ENCODE assay signal across 14 cellular contexts in the genomic region with DNA sequence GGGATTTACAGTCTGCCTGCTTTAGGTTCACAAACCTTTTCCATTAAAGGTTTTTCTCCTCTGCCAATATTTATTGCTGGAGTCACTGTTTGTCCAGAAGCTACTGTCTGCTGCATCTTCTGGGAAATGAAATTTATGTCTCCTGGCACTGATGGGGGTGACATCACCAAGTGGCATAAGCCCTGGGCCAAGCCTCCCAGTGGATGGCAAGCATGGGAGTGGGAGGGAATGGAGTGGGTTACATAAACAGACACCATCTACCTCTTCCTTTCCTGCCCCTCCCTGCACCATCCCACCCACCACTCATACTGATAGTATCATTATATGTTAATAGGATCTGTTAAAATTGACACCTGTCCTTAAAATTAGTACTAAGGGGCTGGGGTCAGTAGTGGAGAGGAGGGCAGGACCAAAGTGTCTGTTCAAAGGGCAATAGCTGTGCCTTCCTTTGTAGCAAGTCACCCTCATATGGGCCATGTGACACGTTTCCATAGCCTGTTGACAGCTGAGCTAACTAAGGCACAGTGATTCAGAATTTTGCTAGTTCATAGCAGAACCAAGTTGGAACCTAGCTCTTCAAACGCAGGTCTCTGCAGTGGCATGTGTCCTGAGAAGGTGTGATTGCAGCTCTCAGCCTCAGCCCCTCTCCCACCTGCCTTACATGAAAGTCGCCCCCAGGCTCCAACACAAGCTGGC.
"Had no signal": no experiment of that assay in that cellular context is flagged by ENCODE, and none has a peak within 500 bp of the region (broad histone marks: within the 10 kb centered on the region; RNA-seq: fewer than 3 reads in every experiment).

No MANE protein-coding gene starts in this region.

- H3K27ac ChIP-seq: brain microvascular endothelial cell, ovary, thyroid gland, vagina had no signal

- ATAC-seq: left colon; naive thymus-derived CD4-positive, alpha-beta T cell; stimulated activated naive B cell treated with anti-CD40 and anti-IgM and Interleukin-4, amounts not matched to agents 10 μg/mL and 1 μg/mL and 100 μg/mL, for 72 hours had no signal

- H3K27ac Mint-ChIP-seq: activated T-helper 1 cell treated with anti-CD3 and anti-CD28 coated beads, Interleukin-12 subunit alpha, Interleukin-12 subunit beta, Interleukin-2, Interleukin-4 antibody, amounts not matched to agents 30 ng/mL and 10 ng/mL and 1 ng/mL, durations not matched to agents 14 hours and 24 hours and 36 hours; dendritic cell treated with granulocyte-macrophage colony-stimulating factor and Interleukin-4, amounts not matched to agents 40 ng/mL and 50 ng/mL, for 4 days; naive thymus-derived CD4-positive, alpha-beta T cell; stimulated activated naive B cell treated with anti-CD40 and anti-IgM and Interleukin-4, amounts not matched to agents 10 μg/mL and 1 μg/mL and 100 μg/mL, for 72 hours had no signal

- H3K9me3 ChIP-seq: ovary, thyroid gland, vagina had no signal

- DNase-seq: activated CD4-positive, alpha-beta T cell treated with anti-CD3 and anti-CD28 coated beads, Interleukin-2, amount 50 U/mL, for 1 hour; brain microvascular endothelial cell; effector memory CD4-positive, alpha-beta T cell; foreskin melanocyte; left colon; naive thymus-derived CD4-positive, alpha-beta T cell; ovary; stimulated activated CD4-positive, alpha-beta T cell treated with anti-CD3 and anti-CD28 coated beads, Interleukin-2, amount 100 ng/mL, for 48 hours; stimulated activated naive B cell treated with anti-CD40 and anti-IgM and Interleukin-4, amounts not matched to agents 10 μg/mL and 1 μg/mL and 100 μg/mL, for 72 hours; T-helper 9 cell; thyroid gland had no signal

- H3K4me1 ChIP-seq: thyroid gland, vagina had no signal

- H3K4me3 Mint-ChIP-seq: activated T-helper 1 cell treated with anti-CD3 and anti-CD28 coated beads, Interleukin-12 subunit alpha, Interleukin-12 subunit beta, Interleukin-2, Interleukin-4 antibody, amounts not matched to agents 30 ng/mL and 10 ng/mL and 1 ng/mL, durations not matched to agents 14 hours and 24 hours and 36 hours; dendritic cell treated with granulocyte-macrophage colony-stimulating factor and Interleukin-4, amounts not matched to agents 40 ng/mL and 50 ng/mL, for 4 days; naive thymus-derived CD4-positive, alpha-beta T cell; stimulated activated naive B cell treated with anti-CD40 and anti-IgM and Interleukin-4, amounts not matched to agents 10 μg/mL and 1 μg/mL and 100 μg/mL, for 72 hours had no signal

- H3K4me1 Mint-ChIP-seq: naive thymus-derived CD4-positive, alpha-beta T cell; stimulated activated naive B cell treated with anti-CD40 and anti-IgM and Interleukin-4, amounts not matched to agents 10 μg/mL and 1 μg/mL and 100 μg/mL, for 72 hours had no signal

- H3K27me3 ChIP-seq: brain microvascular endothelial cell, ovary, thyroid gland, vagina had no signal

- H3K36me3 ChIP-seq: brain microvascular endothelial cell, ovary, thyroid gland, vagina had no signal

- H3K9me3 Mint-ChIP-seq: activated T-helper 1 cell treated with anti-CD3 and anti-CD28 coated beads, Interleukin-12 subunit alpha, Interleukin-12 subunit beta, Interleukin-2, Interleukin-4 antibody, amounts not matched to agents 30 ng/mL and 10 ng/mL and 1 ng/mL, durations not matched to agents 14 hours and 24 hours and 36 hours; dendritic cell treated with granulocyte-macrophage colony-stimulating factor and Interleukin-4, amounts not matched to agents 40 ng/mL and 50 ng/mL, for 4 days; naive thymus-derived CD4-positive, alpha-beta T cell; stimulated activated naive B cell treated with anti-CD40 and anti-IgM and Interleukin-4, amounts not matched to agents 10 μg/mL and 1 μg/mL and 100 μg/mL, for 72 hours had no signal

- H3K4me3 ChIP-seq: ovary, thyroid gland, vagina had no signal

- H3K36me3 Mint-ChIP-seq: naive thymus-derived CD4-positive, alpha-beta T cell; stimulated activated naive B cell treated with anti-CD40 and anti-IgM and Interleukin-4, amounts not matched to agents 10 μg/mL and 1 μg/mL and 100 μg/mL, for 72 hours had no signal
